In genomic region chr2:43218550-43219382, GRCh38 we compare ENCODE assay signal across 1 cellular context.
TF ChIP-seq lines count a peak whose summit lies in the region.

No MANE protein-coding gene starts in this region.

TF ChIP-seq in K562, 482 proteins besides CTCF, POLR2A, EP300 and RAD21 (continued from another document and continues in another):
- TF ChIP-seq HBP1 (CRISPR knock-in tag; IDR thresholded peaks at IDR 0.05) (peak; percentile 28; the same call in 1 of the 2 replicates), ARID2 (IDR thresholded peaks at IDR 0.05) (0 out of 2 replicates have a peak, but pooled peaks have one; percentile 6), ADNP (tag; IDR thresholded peaks at IDR 0.05) (no peak), IRF9 (tag; IDR thresholded peaks at IDR 0.05) (no peak), THAP12 (CRISPR knock-in tag; IDR thresholded peaks at IDR 0.05) (0 out of 2 replicates have a peak, but pooled peaks have one; percentile 10), E2F8 (IDR thresholded peaks at IDR 0.05; ENCODE audit: low read depth, partially characterized antibody) (no peak), RBM39 (optimal IDR thresholded peaks at IDR 0.05; ENCODE audit: low read depth, low read length) (no peak), ATF6 (CRISPR knock-in tag; IDR thresholded peaks at IDR 0.05) (no peak), ZNF212 (CRISPR knock-in tag; IDR thresholded peaks at IDR 0.05) (no peak), SMARCE1 (IDR thresholded peaks at IDR 0.05) (peak; percentile 21; the same call in 1 of the 2 replicates), MIER1 (IDR thresholded peaks at IDR 0.05; ENCODE audit: low read depth) (peak; percentile 55; the same call in 1 of the 2 replicates), PHF21A (IDR thresholded peaks at IDR 0.05; ENCODE audit: borderline replicate concordance, low read depth) (peak; percentile 32; the same call in 1 of the 2 replicates), FUS (optimal IDR thresholded peaks at IDR 0.05; ENCODE audit: low read depth, low read length) (no peak), JUN (IDR thresholded peaks at IDR 0.05; ENCODE audit: borderline replicate concordance, low read depth, low read length) (no peak), JUN (CRISPR knock-in tag; IDR thresholded peaks at IDR 0.05; ENCODE audit: borderline replicate concordance) (no peak), SRSF7 (optimal IDR thresholded peaks at IDR 0.05; ENCODE audit: low read depth, low read length) (no peak), ZNF639 (CRISPR knock-in tag; conservative IDR thresholded peaks at IDR 0.05 in 1 of 2, IDR thresholded peaks at IDR 0.05 in 1 of 2) (peak in 1 of 2 experiments; percentile 49; a peak in 1 of 4 replicates), HDAC1 (IDR thresholded peaks at IDR 0.05) (peak in 1 of 2 experiments; percentile 8; a peak in 1 of 4 replicates), E2F5 (CRISPR knock-in tag; IDR thresholded peaks at IDR 0.05) (no peak), ZBTB12 (CRISPR knock-in tag; IDR thresholded peaks at IDR 0.05) (no peak), FOXJ2 (tag; IDR thresholded peaks at IDR 0.05) (0 out of 2 replicates have a peak, but pooled peaks have one; percentile 28), HEY1 (CRISPR knock-in tag; IDR thresholded peaks at IDR 0.05; ENCODE audit: borderline replicate concordance) (no peak), MLLT1 (IDR thresholded peaks at IDR 0.05) (peak; percentile 33 to 62; a peak in 2 of 4 replicates), THRB (CRISPR knock-in tag; conservative IDR thresholded peaks at IDR 0.05) (0 out of 2 replicates have a peak, but pooled peaks have one; percentile 60), SNAPC5 (CRISPR knock-in tag; IDR thresholded peaks at IDR 0.05) (no peak), NKRF (IDR thresholded peaks at IDR 0.05; ENCODE audit: borderline replicate concordance) (peak; percentile 17), USF2 (CRISPR knock-in tag; IDR thresholded peaks at IDR 0.05) (no peak), PHTF2 (CRISPR knock-in tag; IDR thresholded peaks at IDR 0.05) (no peak), SMC3 (conservative IDR thresholded peaks at IDR 0.05; ENCODE audit: insufficient read depth, low read depth, low read length) (no peak), STAT5A (IDR thresholded peaks at IDR 0.05; ENCODE audit: borderline replicate concordance, low read length) (no peak; the same call in 1 of the 2 replicates), EGR1 (conservative IDR thresholded peaks at IDR 0.05) (peak; percentile 77), TOE1 (IDR thresholded peaks at IDR 0.05; ENCODE audit: borderline replicate concordance) (0 out of 2 replicates have a peak, but pooled peaks have one; percentile 50), TOE1 (CRISPR knock-in tag; IDR thresholded peaks at IDR 0.05; ENCODE audit: borderline replicate concordance, low read depth) (no peak), WHSC1 (IDR thresholded peaks at IDR 0.05; ENCODE audit: low read length) (no peak), CHD4 (IDR thresholded peaks at IDR 0.05; ENCODE audit: insufficient read depth, insufficient replicate concordance, low read depth, low read length, poor library complexity, severe bottlenecking) (no peak), ZNF785 (CRISPR knock-in tag; IDR thresholded peaks at IDR 0.05) (no peak), HMG20B (CRISPR knock-in tag; IDR thresholded peaks at IDR 0.05) (no peak), HMGN3 (IDR thresholded peaks at IDR 0.05; ENCODE audit: borderline replicate concordance, extremely low read depth, insufficient read length, low read depth, low read length) (no peak), POLR2AphosphoS2 (IDR thresholded peaks at IDR 0.05; ENCODE audit: low read length) (no peak), NCOR1 (IDR thresholded peaks at IDR 0.05) (no peak), MCM2 (IDR thresholded peaks at IDR 0.05; ENCODE audit: low read depth) (no peak), PHF20 (IDR thresholded peaks at IDR 0.05; ENCODE audit: partially characterized antibody) (peak; percentile 25)
